ENCODE assay signal across 12 cellular contexts in genomic region chr14:95143813-95144620, GRCh38. TPM values are rescaled to one million over a fixed set of nuclear protein-coding genes. Genes with fewer than 3 reads are reported as not detected.
DNase-seq lines count a peak whose midpoint lies in the region; ATAC-seq and TF ChIP-seq lines count a peak whose summit lies in the region.
"Had no signal": no experiment of that assay in that cellular context is flagged by ENCODE, and none has a peak within 500 bp of the region (broad histone marks: within the 10 kb centered on the region; RNA-seq: fewer than 3 reads in every experiment).

No MANE protein-coding gene starts in this region.

- H3K9me3 ChIP-seq in vagina: no peaks in the 10 kb centered on the region

- H3K4me3 ChIP-seq in astrocyte of the spinal cord (ENCODE audit: low read depth, low read length) (no peak overlapping the region), vagina (no peak overlapping the region)

- peak overlapping the region; percentile 5 for H3K4me3 Mint-ChIP-seq in stimulated activated naive CD8-positive, alpha-beta T cell treated with anti-CD3 and anti-CD28 coated beads, Interleukin-15, Interleukin-2, amounts not matched to agents 100 ng/mL and 50 ng/mL, for 24 hours
- H3K4me3 Mint-ChIP-seq in mesothelial cell of epicardium: no peak overlapping the region
- H3K4me3 Mint-ChIP-seq in activated CD8-positive, alpha-beta T cell treated with anti-CD3 and anti-CD28 coated beads, Interleukin-2, amount 10 ng/mL, durations not matched to agents 7 days and 5 days: no peak overlapping the region
- H3K4me3 Mint-ChIP-seq in T-cell: peak overlapping the region in 1 of 3 donors; percentile 20

- H3K27me3 Mint-ChIP-seq in stimulated activated naive CD8-positive, alpha-beta T cell treated with anti-CD3 and anti-CD28 coated beads, Interleukin-15, Interleukin-2, amounts not matched to agents 100 ng/mL and 50 ng/mL, for 24 hours: no peaks in the 10 kb centered on the region
- H3K27me3 Mint-ChIP-seq in mesothelial cell of epicardium (ENCODE audit: low read depth) (no peaks in the 10 kb centered on the region), T-cell (no peaks in the 10 kb centered on the region)
- H3K27me3 Mint-ChIP-seq in activated CD8-positive, alpha-beta T cell treated with anti-CD3 and anti-CD28 coated beads, Interleukin-2, amount 10 ng/mL, durations not matched to agents 7 days and 5 days (ENCODE audit: low read depth): no peaks in the 10 kb centered on the region

- no peaks in the 10 kb centered on the region for H3K27me3 ChIP-seq in vagina
- H3K27me3 ChIP-seq: BE2C had no signal

- peaks cover 79% of the 10 kb centered on the region for H3K4me1 Mint-ChIP-seq in stimulated activated naive CD8-positive, alpha-beta T cell treated with anti-CD3 and anti-CD28 coated beads, Interleukin-15, Interleukin-2, amounts not matched to agents 100 ng/mL and 50 ng/mL, for 24 hours (ENCODE audit: low read depth)
- H3K4me1 Mint-ChIP-seq in mesothelial cell of epicardium: peaks cover 38% of the 10 kb centered on the region
- H3K4me1 Mint-ChIP-seq in activated CD8-positive, alpha-beta T cell treated with anti-CD3 and anti-CD28 coated beads, Interleukin-2, amount 10 ng/mL, durations not matched to agents 7 days and 5 days (ENCODE audit: low read depth): peaks cover 21% of the 10 kb centered on the region
- H3K4me1 Mint-ChIP-seq in T-cell: peaks cover 85 to 88% (median 87%) of the 10 kb centered on the region in 3 donors

- H3K9me3 Mint-ChIP-seq in stimulated activated naive CD8-positive, alpha-beta T cell treated with anti-CD3 and anti-CD28 coated beads, Interleukin-15, Interleukin-2, amounts not matched to agents 100 ng/mL and 50 ng/mL, for 24 hours: peaks cover 10% of the 10 kb centered on the region
- peaks cover 15% of the 10 kb centered on the region for H3K9me3 Mint-ChIP-seq in mesothelial cell of epicardium
- H3K9me3 Mint-ChIP-seq in activated CD8-positive, alpha-beta T cell treated with anti-CD3 and anti-CD28 coated beads, Interleukin-2, amount 10 ng/mL, durations not matched to agents 7 days and 5 days (ENCODE audit: insufficient read depth): peaks cover 15% of the 10 kb centered on the region
- H3K9me3 Mint-ChIP-seq in T-cell: peaks cover 7 to 15% (median 13%) of the 10 kb centered on the region in 3 donors

- intact Hi-C loops in vagina (cut with DNase I): no loop called here

- peak overlapping the region; percentile 17 for H3K27ac Mint-ChIP-seq in stimulated activated naive CD8-positive, alpha-beta T cell treated with anti-CD3 and anti-CD28 coated beads, Interleukin-15, Interleukin-2, amounts not matched to agents 100 ng/mL and 50 ng/mL, for 24 hours
- H3K27ac Mint-ChIP-seq in mesothelial cell of epicardium: peak overlapping the region; percentile 19
- H3K27ac Mint-ChIP-seq in activated CD8-positive, alpha-beta T cell treated with anti-CD3 and anti-CD28 coated beads, Interleukin-2, amount 10 ng/mL, durations not matched to agents 7 days and 5 days: no peak overlapping the region
- no peak overlapping the region for H3K27ac Mint-ChIP-seq in T-cell

- CTCF ChIA-PET in activated CD8-positive, alpha-beta T cell treated with anti-CD3 and anti-CD28 coated beads, Interleukin-2, amount 10 ng/mL, durations not matched to agents 7 days and 5 days (lab: Charles Lee): interaction anchor here (0.7 kb wide), 1 partner anchor 25 kb away, joined by 3 read pairs; no protein-coding TSS in a partner anchor
- CTCF ChIA-PET in T-cell (lab: Charles Lee): no interaction called here

- in situ Hi-C loops in astrocyte of the spinal cord (cut with HindIII; ENCODE audit: low sequenced_read_pairs): no loop called here

- DNase-seq in stimulated activated naive CD8-positive, alpha-beta T cell treated with anti-CD3 and anti-CD28 coated beads, Interleukin-15, Interleukin-2, amounts not matched to agents 100 U/mL and 50 U/mL, for 24 hours: no peak
- DNase-seq in astrocyte of the spinal cord (ENCODE audit: low read depth, low spot score): peak; percentile 39
- no peak for DNase-seq in mesothelial cell of epicardium (ENCODE audit: low spot score in 2 of 2, unreplicated experiment in 2 of 2)
- no peak for DNase-seq in vagina (ENCODE audit: extremely low spot score in 2 of 2)
- DNase-seq in activated CD8-positive, alpha-beta T cell treated with anti-CD3 and anti-CD28 coated beads, Interleukin-2, amount 10 ng/mL, durations not matched to agents 7 days and 5 days: no peak
- DNase-seq in T-cell: no peak
- no peak for DNase-seq in cerebellum (ENCODE audit: low spot score)
- DNase-seq: BE2C; central memory CD4-positive, alpha-beta T cell; NCI-H526 had no signal

- TF ChIP-seq CTCF in astrocyte of the spinal cord (IDR thresholded peaks at IDR 0.05; ENCODE audit: low read depth, low read length) (no peak), mesothelial cell of epicardium (IDR thresholded peaks at IDR 0.05; ENCODE audit: unreplicated experiment) (no peak), vagina (IDR thresholded peaks at IDR 0.05) (no peak)

- ATAC-seq in stimulated activated naive CD8-positive, alpha-beta T cell treated with anti-CD3 and anti-CD28 coated beads, Interleukin-15, Interleukin-2, amounts not matched to agents 100 U/mL and 50 U/mL, for 24 hours: no peak
- ATAC-seq in activated CD8-positive, alpha-beta T cell treated with anti-CD3 and anti-CD28 coated beads, Interleukin-2, amount 10 ng/mL, durations not matched to agents 7 days and 5 days: no peak
- ATAC-seq in T-cell (replicated peaks in 1 of 4): no peak
- ATAC-seq: activated CD4-positive, CD25-positive, alpha-beta regulatory T cell treated with anti-CD3 and anti-CD28 coated beads, Interleukin-2, amount 50 U/mL, for 24 hours had no signal

- no peak for TF ChIP-seq POLR2A in vagina (IDR thresholded peaks at IDR 0.05)

- no peaks in the 10 kb centered on the region for H3K36me3 ChIP-seq in vagina

- H3K36me3 Mint-ChIP-seq in stimulated activated naive CD8-positive, alpha-beta T cell treated with anti-CD3 and anti-CD28 coated beads, Interleukin-15, Interleukin-2, amounts not matched to agents 100 ng/mL and 50 ng/mL, for 24 hours (ENCODE audit: low read depth): peaks cover 33% of the 10 kb centered on the region
- H3K36me3 Mint-ChIP-seq in mesothelial cell of epicardium: peaks cover 18% of the 10 kb centered on the region
- H3K36me3 Mint-ChIP-seq in activated CD8-positive, alpha-beta T cell treated with anti-CD3 and anti-CD28 coated beads, Interleukin-2, amount 10 ng/mL, durations not matched to agents 7 days and 5 days (ENCODE audit: low read depth): peaks cover 41% of the 10 kb centered on the region
- H3K36me3 Mint-ChIP-seq in T-cell: peaks cover 32% of the 10 kb centered on the region

- peaks cover 74% of the 10 kb centered on the region for H3K4me1 ChIP-seq in vagina
- H3K4me1 ChIP-seq: BE2C had no signal

- POLR2A ChIA-PET in activated CD8-positive, alpha-beta T cell treated with anti-CD3 and anti-CD28 coated beads, Interleukin-2, amount 10 ng/mL, durations not matched to agents 7 days and 5 days (lab: Charles Lee): no interaction called here
- POLR2A ChIA-PET in T-cell (lab: Charles Lee): no interaction called here

- H3K27ac ChIP-seq in vagina: peak overlapping the region; percentile 54

RNA-seq across cellular contexts. Expression of gene DICER1, which starts 13.3 kb away (rescaled TPM):
- total RNA-seq in mesothelial cell of epicardium: 148 to 155 TPM (median 155 TPM) in 3 replicates
- 68.3 TPM for total RNA-seq in vagina
- 10 to 100 TPM; 57.5 to 59.7 TPM for total RNA-seq in activated CD8-positive, alpha-beta T cell treated with anti-CD3 and anti-CD28 coated beads, Interleukin-2, amount 10 ng/mL, durations not matched to agents 7 days and 5 days
- total RNA-seq in T-cell: 10 to 100 TPM; 40.1 to 62.8 (median 57.8) TPM
- total RNA-seq in cerebellum: 112 TPM

Comparison
In these comparisons a context has a peak if more than half of its experiments do, and no peak if none do; other contexts are left out.
1. H3K27ac Mint-ChIP-seq: peak in stimulated activated naive CD8-positive, alpha-beta T cell treated with anti-CD3 and anti-CD28 coated beads, Interleukin-15, Interleukin-2, amounts not matched to agents 100 ng/mL and 50 ng/mL, for 24 hours (single experiment) and mesothelial cell of epicardium (single experiment); none in activated CD8-positive, alpha-beta T cell treated with anti-CD3 and anti-CD28 coated beads, Interleukin-2, amount 10 ng/mL, durations not matched to agents 7 days and 5 days (single experiment) and T-cell (0 of 2).